ENCODE assay signal across 1 cellular context in the genomic region with DNA sequence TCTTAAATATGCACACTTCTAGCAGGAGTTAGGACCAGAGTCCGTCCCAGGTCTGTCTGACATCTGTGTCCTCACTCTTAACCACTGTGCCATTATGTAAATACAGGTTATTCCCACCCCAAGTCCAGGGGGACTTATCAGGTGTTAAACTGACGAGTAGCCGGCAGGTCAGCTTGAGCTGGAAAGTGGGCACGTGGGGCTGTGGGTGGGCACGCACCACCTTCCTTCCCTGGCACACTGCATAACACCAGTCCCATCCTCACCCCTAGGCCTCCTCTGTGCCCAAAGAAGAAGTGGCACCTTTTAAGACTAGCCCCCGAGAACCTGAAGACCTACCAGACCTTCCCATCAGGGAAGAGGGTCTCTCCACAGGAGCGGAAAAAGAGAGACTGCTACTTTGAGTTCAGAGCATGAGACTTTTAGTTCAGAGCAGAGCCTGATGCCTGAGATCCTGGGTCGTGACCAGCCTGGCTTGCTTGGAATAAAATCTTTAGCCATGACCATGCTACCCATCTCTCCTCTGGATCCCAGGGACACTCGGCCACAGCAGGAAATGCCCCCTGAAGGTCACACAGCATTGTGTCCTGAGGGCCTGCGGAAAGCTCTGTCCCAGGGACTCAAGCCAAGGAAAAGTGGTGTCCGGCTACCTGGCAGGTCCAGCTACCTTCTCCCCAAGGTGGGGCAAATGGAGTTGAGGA.
TF ChIP-seq lines count a peak whose summit lies in the region.

No MANE protein-coding gene starts in this region.

TF ChIP-seq in IMR-90, 13 proteins besides CTCF, POLR2A, EP300 and RAD21 (continued from another document):
- no peak for TF ChIP-seq SMC3 (IDR thresholded peaks at IDR 0.05; ENCODE audit: low read depth, low read length)
- TF ChIP-seq MAZ (IDR thresholded peaks at IDR 0.05; ENCODE audit: borderline replicate concordance, low read depth, low read length) = no peak
TF ChIP-seq in IMR-90: peak in this region for 0.
